ENCODE assay signal across 7 cellular contexts in the genomic region with DNA sequence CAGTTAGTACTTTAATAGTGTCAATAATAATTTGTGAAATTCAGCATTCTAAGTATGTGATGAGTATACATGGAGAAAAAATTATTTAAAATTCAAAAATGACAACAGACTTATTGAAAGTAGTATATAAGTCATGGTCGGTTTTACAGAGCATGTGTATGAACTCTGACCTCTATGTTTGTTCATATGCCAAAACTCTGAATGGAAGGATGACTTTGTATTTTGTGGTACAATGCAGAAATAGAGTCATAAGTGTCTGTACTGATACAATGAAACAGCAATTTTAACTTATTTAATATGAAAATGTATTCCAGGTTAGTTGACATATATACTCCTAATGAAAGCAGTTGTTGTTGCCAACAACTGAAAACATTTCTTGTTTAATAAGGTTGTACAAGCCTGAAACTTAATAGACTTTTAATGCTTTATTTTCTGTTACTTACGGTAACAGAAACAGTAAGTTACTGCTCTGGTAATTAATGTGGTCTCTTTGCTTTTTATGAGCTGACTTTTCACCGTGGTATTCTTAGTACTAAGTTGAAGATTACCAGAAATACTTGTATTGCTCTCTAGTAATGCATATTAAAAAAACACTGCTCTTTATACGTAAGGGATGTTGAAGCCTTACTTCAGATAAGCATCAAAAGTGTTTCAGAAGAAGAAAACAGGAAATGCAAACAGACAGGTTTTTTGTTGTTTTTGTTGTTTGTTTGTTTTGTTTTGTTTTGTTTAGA. TPM values are rescaled to one million over a fixed set of nuclear protein-coding genes. Genes with fewer than 3 reads are reported as not detected.
A peak's percentile ranks its signal among the peaks of the same experiment; 100 is the strongest.
DNase-seq lines count a peak whose midpoint lies in the region; ATAC-seq and TF ChIP-seq lines count a peak whose summit lies in the region.

No MANE protein-coding gene starts in this region.

- no peaks in the 10 kb centered on the region for H3K9me2 ChIP-seq in GM23338 (ENCODE audit: insufficient read depth)

- peaks cover 20% of the 10 kb centered on the region for H3K27me3 Mint-ChIP-seq in GM23338 (ENCODE audit: insufficient read depth, low read depth, poor library complexity)

- H3K9me3 ChIP-seq in Peyer's patch: no peaks in the 10 kb centered on the region

- H3K79me2 ChIP-seq in GM23338 (replicated peaks; ENCODE audit: insufficient read depth): peaks cover 68% of the 10 kb centered on the region

- DNase-seq in GM23338 (ENCODE audit: low spot score) (no peak), Peyer's patch (no peak), epithelial cell of esophagus (ENCODE audit: low read depth) (peak; percentile 30), skeletal muscle cell (ENCODE audit: low read depth) (no peak), mesenteric fat pad (ENCODE audit: low spot score) (no peak)

- H3K4me3 Mint-ChIP-seq in GM23338: peak overlapping the region; percentile 99

- H4K20me1 ChIP-seq in GM23338 (replicated peaks; ENCODE audit: insufficient read depth): peaks cover 46% of the 10 kb centered on the region

- TF ChIP-seq POLR2A in Peyer's patch (IDR thresholded peaks at IDR 0.05): no peak

- H3K36me3 ChIP-seq in GM23338 (ENCODE audit: insufficient read depth) (no peaks in the 10 kb centered on the region; the same call in 1 of the 2 replicates), Peyer's patch (peaks cover 0 to 13% (median 0%) of the 10 kb centered on the region in 3 donors)

- H3K27ac Mint-ChIP-seq in GM23338: no peak overlapping the region

- H3K27me3 ChIP-seq in GM23338 (ENCODE audit: insufficient read depth): no peaks in the 10 kb centered on the region
- no peaks in the 10 kb centered on the region for H3K27me3 ChIP-seq in Peyer's patch

- peaks cover 23% of the 10 kb centered on the region for H3K4me1 Mint-ChIP-seq in GM23338

- peaks cover 27% of the 10 kb centered on the region for H3K36me3 Mint-ChIP-seq in GM23338 (ENCODE audit: low read depth)

- ATAC-seq in GM23338 (no peak), GM18858 (IDR thresholded peaks at IDR 0.05; ENCODE audit: unreplicated experiment) (no peak), HG03469 (IDR thresholded peaks at IDR 0.05; ENCODE audit: unreplicated experiment) (no peak)

- H3K9me3 Mint-ChIP-seq in GM23338: peaks cover 2% of the 10 kb centered on the region; the same call in 2 of the 3 replicates

- H3K4me2 ChIP-seq in GM23338: peak overlapping the region; percentile 81

- H3K27ac ChIP-seq in GM23338 (ENCODE audit: low read depth) (0 out of 2 replicates have a peak overlapping the region, but pooled peaks have one; percentile 7), Peyer's patch (no peak overlapping the region)

- TF ChIP-seq CTCF in GM23338 (conservative IDR thresholded peaks at IDR 0.05; ENCODE audit: low read depth in 2 of 2) (no peak), Peyer's patch (IDR thresholded peaks at IDR 0.05) (no peak), epithelial cell of esophagus (IDR thresholded peaks at IDR 0.05; ENCODE audit: insufficient read depth, low read depth, low read length, missing control alignments) (no peak)

- H2AFZ ChIP-seq in GM23338: no peak overlapping the region

- peaks cover 3% of the 10 kb centered on the region for H3F3A ChIP-seq in GM23338 (replicated peaks; ENCODE audit: low read depth)

- peaks cover 20% of the 10 kb centered on the region for H3K4me1 ChIP-seq in GM23338 (ENCODE audit: insufficient read depth)
- peaks cover 0 to 14% (median 1%) of the 10 kb centered on the region in 4 donors for H3K4me1 ChIP-seq in Peyer's patch

- peak overlapping the region; percentile 94 for H3K4me3 ChIP-seq in GM23338
- H3K4me3 ChIP-seq in Peyer's patch: peak overlapping the region in 3 of 4 donors; percentile 84 to 98 (median 94)
- peak overlapping the region; percentile 84 for H3K4me3 ChIP-seq in epithelial cell of esophagus (ENCODE audit: low read length)
- peak overlapping the region; percentile 84 for H3K4me3 ChIP-seq in skeletal muscle cell (ENCODE audit: low read depth, low read length)

TF ChIP-seq in GM23338, 12 proteins besides CTCF, POLR2A, EP300 and RAD21 (continues in another document):
- TF ChIP-seq ZNF331 (CRISPR knock-in tag; IDR thresholded peaks at IDR 0.05; ENCODE audit: low read depth) (no peak), ZNF462 (CRISPR knock-in tag; IDR thresholded peaks at IDR 0.05) (no peak), REST (IDR thresholded peaks at IDR 0.05; ENCODE audit: unreplicated experiment) (no peak), NANOG (IDR thresholded peaks at IDR 0.05; ENCODE audit: borderline replicate concordance) (no peak)

RNA-seq across cellular contexts. Expression of gene UBE2K, which starts 1.9 kb away (rescaled TPM):
- total RNA-seq in GM23338 (2014; rRNA removed; shearing (Covaris generic)): 97.7 and 113 TPM in 2 replicates
- 192 and 207 TPM in 2 replicates for polyA plus RNA-seq in GM23338 (2016; fragmentation: Nextera tagmentation; extraction: Ambion mirVana)
- total RNA-seq in Peyer's patch (10 to 100 TPM; 18.4 to 38.8 (median 26.1) TPM), mesenteric fat pad (71.8 TPM)
